1 cellular context compared by ENCODE assay signal in the genomic region with DNA sequence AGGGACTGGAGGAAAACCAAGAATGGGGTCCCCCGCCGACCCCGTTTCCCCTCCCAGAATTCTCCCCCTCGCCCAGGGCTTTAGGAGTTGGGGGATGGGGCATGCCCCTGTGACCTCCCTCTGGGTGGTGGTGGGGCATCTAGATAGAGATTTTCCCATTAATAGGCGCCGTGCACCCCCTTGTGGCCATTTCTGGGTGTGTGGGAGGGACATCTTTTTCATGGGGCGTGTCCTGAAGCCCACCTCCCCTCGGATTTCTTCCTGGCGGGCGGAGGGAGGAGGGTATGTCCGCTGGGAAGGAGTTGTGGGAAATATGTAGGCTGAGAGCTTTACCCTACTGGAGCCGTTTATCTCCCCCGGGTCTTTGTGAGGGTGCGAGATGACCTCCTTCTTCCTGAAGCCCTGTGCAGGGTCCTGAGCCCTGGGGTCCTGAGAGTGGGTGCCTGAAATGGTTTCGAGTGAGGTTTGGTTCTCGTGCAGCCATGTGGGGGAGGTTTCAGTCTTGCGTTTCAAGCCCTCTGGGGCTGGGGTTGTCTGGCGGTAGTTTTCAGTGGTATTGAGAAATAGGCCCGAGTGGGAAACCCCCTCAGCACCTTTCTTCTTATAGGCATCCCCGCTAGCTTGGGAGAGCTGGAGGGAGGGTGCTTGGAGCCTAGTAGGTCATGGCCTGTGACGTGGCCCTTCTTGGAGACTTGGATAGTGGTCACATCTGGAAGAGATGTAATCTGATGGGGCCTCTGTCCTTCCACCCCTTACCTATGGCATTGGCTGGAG.
TF ChIP-seq lines count a peak whose summit lies in the region.

No MANE protein-coding gene starts in this region.

TF ChIP-seq in H1, 55 proteins besides CTCF, POLR2A, EP300 and RAD21:
- TF ChIP-seq SIX5 (IDR thresholded peaks at IDR 0.05; ENCODE audit: low read depth, low read length) (no peak), TEAD4 (IDR thresholded peaks at IDR 0.05; ENCODE audit: low read depth, low read length) (no peak), BACH1 (IDR thresholded peaks at IDR 0.05; ENCODE audit: low read length) (peak; percentile 21; the same call in 1 of the 2 replicates), POLR2AphosphoS5 (IDR thresholded peaks at IDR 0.05; ENCODE audit: low read depth, low read length) (peak; percentile 15), SP2 (IDR thresholded peaks at IDR 0.05; ENCODE audit: low read length) (no peak), CREB1 (IDR thresholded peaks at IDR 0.05) (0 out of 2 replicates have a peak, but pooled peaks have one; percentile 5), CHD2 (IDR thresholded peaks at IDR 0.05; ENCODE audit: low read length) (peak; percentile 54; the same call in 1 of the 2 replicates), SP4 (IDR thresholded peaks at IDR 0.05; ENCODE audit: low read length) (peak; percentile 56), KDM1A (IDR thresholded peaks at IDR 0.05; ENCODE audit: borderline replicate concordance, low read length) (no peak), TBP (IDR thresholded peaks at IDR 0.05; ENCODE audit: low read depth, low read length) (peak; percentile 51; the same call in 1 of the 2 replicates), RXRA (IDR thresholded peaks at IDR 0.05; ENCODE audit: insufficient read depth, low read depth, low read length) (0 out of 2 replicates have a peak, but pooled peaks have one; percentile 37), HDAC2 (IDR thresholded peaks at IDR 0.05; ENCODE audit: borderline replicate concordance in 1 of 2, low read depth in 2 of 2, low read length in 2 of 2) (peak in 1 of 2 experiments; percentile 49; a peak in 1 of 4 replicates), SP1 (IDR thresholded peaks at IDR 0.05; ENCODE audit: low read depth, low read length) (peak; percentile 76)
- TF ChIP-seq, protein P1, sequence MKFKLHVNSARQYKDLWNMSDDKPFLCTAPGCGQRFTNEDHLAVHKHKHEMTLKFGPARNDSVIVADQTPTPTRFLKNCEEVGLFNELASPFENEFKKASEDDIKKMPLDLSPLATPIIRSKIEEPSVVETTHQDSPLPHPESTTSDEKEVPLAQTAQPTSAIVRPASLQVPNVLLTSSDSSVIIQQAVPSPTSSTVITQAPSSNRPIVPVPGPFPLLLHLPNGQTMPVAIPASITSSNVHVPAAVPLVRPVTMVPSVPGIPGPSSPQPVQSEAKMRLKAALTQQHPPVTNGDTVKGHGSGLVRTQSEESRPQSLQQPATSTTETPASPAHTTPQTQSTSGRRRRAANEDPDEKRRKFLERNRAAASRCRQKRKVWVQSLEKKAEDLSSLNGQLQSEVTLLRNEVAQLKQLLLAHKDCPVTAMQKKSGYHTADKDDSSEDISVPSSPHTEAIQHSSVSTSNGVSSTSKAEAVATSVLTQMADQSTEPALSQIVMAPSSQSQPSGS (IDR thresholded peaks at IDR 0.05; ENCODE audit: low read length): no peak; the same call in 1 of the 2 replicates
